In the genomic region with DNA sequence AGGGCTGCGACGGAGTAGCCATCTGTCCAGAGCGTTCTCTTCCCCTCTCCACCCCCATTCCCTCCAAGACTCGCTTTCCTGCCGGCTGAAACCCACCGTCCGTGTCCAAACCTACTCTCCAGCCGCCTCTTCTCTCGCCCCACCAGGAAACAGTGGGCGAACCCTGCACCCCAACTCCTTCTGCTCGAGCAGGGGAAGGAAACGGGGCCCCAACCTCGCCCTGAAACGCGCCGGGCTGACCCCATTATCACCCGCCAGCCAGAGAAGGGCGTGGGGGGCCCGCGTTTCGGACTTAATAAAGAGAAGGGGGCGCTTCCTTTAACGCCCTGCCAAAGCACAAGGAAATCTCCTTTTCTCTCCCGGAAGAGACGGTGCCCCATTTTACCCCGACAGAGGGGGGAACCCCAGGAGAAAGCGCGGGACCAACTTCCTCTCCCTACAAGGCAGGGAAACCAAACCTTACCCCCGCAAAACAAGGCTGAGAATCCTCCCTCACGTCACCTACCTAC, we compare ENCODE assay signal across 1 cellular context.
A peak's percentile ranks its signal among the peaks of the same experiment; 100 is the strongest.
TF ChIP-seq lines count a peak whose summit lies in the region.

No MANE protein-coding gene starts in this region.

TF ChIP-seq in GM12878, 131 proteins besides CTCF, POLR2A, EP300 and RAD21 (continued from another document and continues in another):
- TF ChIP-seq ZBTB40 (IDR thresholded peaks at IDR 0.05; ENCODE audit: borderline replicate concordance) (peak; percentile 27; the same call in 1 of the 2 replicates), LARP7 (IDR thresholded peaks at IDR 0.05) (no peak), NR2C2 (IDR thresholded peaks at IDR 0.05; ENCODE audit: borderline replicate concordance, control insufficient read depth, insufficient read length, low read depth) (no peak), ZNF274 (IDR thresholded peaks at IDR 0.05; ENCODE audit: insufficient read depth, insufficient read length) (no peak), NFYA (IDR thresholded peaks at IDR 0.05; ENCODE audit: borderline replicate concordance, low read depth, low read length) (no peak), ETV6 (conservative IDR thresholded peaks at IDR 0.05 in 1 of 2, IDR thresholded peaks at IDR 0.05 in 1 of 2; ENCODE audit: borderline replicate concordance in 1 of 2, low read depth in 1 of 2) (no peak; a peak in 2 of 4 replicates), NFXL1 (IDR thresholded peaks at IDR 0.05; ENCODE audit: borderline replicate concordance) (no peak), PAX5 (IDR thresholded peaks at IDR 0.05; ENCODE audit: borderline replicate concordance, low read depth, low read length) (peak; percentile 71; the same call in 1 of the 2 replicates), FOXK2 (IDR thresholded peaks at IDR 0.05) (no peak), MXI1 (IDR thresholded peaks at IDR 0.05; ENCODE audit: low read depth, low read length) (no peak), CBX3 (IDR thresholded peaks at IDR 0.05; ENCODE audit: borderline replicate concordance, low read depth) (no peak), NRF1 (conservative IDR thresholded peaks at IDR 0.05; ENCODE audit: low read depth, low read length) (no peak), ZNF384 (IDR thresholded peaks at IDR 0.05; ENCODE audit: borderline replicate concordance, low read depth, low read length) (no peak), CREB1 (IDR thresholded peaks at IDR 0.05; ENCODE audit: low read depth) (no peak; the same call in 1 of the 2 replicates), IRF3 (IDR thresholded peaks at IDR 0.05) (no peak), IKZF2 (IDR thresholded peaks at IDR 0.05) (peak; percentile 35 to 51; a peak in 2 of 4 replicates), SPI1 (IDR thresholded peaks at IDR 0.05; ENCODE audit: borderline replicate concordance, insufficient read depth, low read depth, low read length) (peak; percentile 62; the same call in 1 of the 2 replicates), SMAD1 (IDR thresholded peaks at IDR 0.05; ENCODE audit: low read depth, partially characterized antibody) (no peak)
- TF ChIP-seq, protein P1, sequence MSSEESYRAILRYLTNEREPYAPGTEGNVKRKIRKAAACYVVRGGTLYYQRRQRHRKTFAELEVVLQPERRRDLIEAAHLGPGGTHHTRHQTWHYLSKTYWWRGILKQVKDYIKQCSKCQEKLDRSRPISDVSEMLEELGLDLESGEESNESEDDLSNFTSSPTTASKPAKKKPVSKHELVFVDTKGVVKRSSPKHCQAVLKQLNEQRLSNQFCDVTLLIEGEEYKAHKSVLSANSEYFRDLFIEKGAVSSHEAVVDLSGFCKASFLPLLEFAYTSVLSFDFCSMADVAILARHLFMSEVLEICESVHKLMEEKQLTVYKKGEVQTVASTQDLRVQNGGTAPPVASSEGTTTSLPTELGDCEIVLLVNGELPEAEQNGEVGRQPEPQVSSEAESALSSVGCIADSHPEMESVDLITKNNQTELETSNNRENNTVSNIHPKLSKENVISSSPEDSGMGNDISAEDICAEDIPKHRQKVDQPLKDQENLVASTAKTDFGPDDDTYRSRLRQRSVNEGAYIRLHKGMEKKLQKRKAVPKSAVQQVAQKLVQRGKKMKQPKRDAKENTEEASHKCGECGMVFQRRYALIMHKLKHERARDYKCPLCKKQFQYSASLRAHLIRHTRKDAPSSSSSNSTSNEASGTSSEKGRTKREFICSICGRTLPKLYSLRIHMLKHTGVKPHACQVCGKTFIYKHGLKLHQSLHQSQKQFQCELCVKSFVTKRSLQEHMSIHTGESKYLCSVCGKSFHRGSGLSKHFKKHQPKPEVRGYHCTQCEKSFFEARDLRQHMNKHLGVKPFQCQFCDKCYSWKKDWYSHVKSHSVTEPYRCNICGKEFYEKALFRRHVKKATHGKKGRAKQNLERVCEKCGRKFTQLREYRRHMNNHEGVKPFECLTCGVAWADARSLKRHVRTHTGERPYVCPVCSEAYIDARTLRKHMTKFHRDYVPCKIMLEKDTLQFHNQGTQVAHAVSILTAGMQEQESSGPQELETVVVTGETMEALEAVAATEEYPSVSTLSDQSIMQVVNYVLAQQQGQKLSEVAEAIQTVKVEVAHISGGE (CRISPR knock-in tag; IDR thresholded peaks at IDR 0.05), result no peak
- TF ChIP-seq, protein P2, sequence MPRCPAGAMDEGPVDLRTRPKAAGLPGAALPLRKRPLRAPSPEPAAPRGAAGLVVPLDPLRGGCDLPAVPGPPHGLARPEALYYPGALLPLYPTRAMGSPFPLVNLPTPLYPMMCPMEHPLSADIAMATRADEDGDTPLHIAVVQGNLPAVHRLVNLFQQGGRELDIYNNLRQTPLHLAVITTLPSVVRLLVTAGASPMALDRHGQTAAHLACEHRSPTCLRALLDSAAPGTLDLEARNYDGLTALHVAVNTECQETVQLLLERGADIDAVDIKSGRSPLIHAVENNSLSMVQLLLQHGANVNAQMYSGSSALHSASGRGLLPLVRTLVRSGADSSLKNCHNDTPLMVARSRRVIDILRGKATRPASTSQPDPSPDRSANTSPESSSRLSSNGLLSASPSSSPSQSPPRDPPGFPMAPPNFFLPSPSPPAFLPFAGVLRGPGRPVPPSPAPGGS (IDR thresholded peaks at IDR 0.05; ENCODE audit: borderline replicate concordance, insufficient read depth, low read depth, low read length, poor library complexity, severe bottlenecking), result peak; percentile 28
- TF ChIP-seq, protein P3, sequence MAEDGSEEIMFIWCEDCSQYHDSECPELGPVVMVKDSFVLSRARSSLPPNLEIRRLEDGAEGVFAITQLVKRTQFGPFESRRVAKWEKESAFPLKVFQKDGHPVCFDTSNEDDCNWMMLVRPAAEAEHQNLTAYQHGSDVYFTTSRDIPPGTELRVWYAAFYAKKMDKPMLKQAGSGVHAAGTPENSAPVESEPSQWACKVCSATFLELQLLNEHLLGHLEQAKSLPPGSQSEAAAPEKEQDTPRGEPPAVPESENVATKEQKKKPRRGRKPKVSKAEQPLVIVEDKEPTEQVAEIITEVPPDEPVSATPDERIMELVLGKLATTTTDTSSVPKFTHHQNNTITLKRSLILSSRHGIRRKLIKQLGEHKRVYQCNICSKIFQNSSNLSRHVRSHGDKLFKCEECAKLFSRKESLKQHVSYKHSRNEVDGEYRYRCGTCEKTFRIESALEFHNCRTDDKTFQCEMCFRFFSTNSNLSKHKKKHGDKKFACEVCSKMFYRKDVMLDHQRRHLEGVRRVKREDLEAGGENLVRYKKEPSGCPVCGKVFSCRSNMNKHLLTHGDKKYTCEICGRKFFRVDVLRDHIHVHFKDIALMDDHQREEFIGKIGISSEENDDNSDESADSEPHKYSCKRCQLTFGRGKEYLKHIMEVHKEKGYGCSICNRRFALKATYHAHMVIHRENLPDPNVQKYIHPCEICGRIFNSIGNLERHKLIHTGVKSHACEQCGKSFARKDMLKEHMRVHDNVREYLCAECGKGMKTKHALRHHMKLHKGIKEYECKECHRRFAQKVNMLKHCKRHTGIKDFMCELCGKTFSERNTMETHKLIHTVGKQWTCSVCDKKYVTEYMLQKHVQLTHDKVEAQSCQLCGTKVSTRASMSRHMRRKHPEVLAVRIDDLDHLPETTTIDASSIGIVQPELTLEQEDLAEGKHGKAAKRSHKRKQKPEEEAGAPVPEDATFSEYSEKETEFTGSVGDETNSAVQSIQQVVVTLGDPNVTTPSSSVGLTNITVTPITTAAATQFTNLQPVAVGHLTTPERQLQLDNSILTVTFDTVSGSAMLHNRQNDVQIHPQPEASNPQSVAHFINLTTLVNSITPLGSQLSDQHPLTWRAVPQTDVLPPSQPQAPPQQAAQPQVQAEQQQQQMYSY (CRISPR knock-in tag; IDR thresholded peaks at IDR 0.05), result no peak
- TF ChIP-seq, protein P4, sequence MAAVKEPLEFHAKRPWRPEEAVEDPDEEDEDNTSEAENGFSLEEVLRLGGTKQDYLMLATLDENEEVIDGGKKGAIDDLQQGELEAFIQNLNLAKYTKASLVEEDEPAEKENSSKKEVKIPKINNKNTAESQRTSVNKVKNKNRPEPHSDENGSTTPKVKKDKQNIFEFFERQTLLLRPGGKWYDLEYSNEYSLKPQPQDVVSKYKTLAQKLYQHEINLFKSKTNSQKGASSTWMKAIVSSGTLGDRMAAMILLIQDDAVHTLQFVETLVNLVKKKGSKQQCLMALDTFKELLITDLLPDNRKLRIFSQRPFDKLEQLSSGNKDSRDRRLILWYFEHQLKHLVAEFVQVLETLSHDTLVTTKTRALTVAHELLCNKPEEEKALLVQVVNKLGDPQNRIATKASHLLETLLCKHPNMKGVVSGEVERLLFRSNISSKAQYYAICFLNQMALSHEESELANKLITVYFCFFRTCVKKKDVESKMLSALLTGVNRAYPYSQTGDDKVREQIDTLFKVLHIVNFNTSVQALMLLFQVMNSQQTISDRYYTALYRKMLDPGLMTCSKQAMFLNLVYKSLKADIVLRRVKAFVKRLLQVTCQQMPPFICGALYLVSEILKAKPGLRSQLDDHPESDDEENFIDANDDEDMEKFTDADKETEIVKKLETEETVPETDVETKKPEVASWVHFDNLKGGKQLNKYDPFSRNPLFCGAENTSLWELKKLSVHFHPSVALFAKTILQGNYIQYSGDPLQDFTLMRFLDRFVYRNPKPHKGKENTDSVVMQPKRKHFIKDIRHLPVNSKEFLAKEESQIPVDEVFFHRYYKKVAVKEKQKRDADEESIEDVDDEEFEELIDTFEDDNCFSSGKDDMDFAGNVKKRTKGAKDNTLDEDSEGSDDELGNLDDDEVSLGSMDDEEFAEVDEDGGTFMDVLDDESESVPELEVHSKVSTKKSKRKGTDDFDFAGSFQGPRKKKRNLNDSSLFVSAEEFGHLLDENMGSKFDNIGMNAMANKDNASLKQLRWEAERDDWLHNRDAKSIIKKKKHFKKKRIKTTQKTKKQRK (IDR thresholded peaks at IDR 0.05; ENCODE audit: low read depth, low read length), result no peak
- TF ChIP-seq, protein P5, sequence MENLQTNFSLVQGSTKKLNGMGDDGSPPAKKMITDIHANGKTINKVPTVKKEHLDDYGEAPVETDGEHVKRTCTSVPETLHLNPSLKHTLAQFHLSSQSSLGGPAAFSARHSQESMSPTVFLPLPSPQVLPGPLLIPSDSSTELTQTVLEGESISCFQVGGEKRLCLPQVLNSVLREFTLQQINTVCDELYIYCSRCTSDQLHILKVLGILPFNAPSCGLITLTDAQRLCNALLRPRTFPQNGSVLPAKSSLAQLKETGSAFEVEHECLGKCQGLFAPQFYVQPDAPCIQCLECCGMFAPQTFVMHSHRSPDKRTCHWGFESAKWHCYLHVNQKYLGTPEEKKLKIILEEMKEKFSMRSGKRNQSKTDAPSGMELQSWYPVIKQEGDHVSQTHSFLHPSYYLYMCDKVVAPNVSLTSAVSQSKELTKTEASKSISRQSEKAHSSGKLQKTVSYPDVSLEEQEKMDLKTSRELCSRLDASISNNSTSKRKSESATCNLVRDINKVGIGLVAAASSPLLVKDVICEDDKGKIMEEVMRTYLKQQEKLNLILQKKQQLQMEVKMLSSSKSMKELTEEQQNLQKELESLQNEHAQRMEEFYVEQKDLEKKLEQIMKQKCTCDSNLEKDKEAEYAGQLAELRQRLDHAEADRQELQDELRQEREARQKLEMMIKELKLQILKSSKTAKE (IDR thresholded peaks at IDR 0.05; ENCODE audit: low read depth, poor library complexity, severe bottlenecking), result peak; percentile 56
- TF ChIP-seq, protein P6, sequence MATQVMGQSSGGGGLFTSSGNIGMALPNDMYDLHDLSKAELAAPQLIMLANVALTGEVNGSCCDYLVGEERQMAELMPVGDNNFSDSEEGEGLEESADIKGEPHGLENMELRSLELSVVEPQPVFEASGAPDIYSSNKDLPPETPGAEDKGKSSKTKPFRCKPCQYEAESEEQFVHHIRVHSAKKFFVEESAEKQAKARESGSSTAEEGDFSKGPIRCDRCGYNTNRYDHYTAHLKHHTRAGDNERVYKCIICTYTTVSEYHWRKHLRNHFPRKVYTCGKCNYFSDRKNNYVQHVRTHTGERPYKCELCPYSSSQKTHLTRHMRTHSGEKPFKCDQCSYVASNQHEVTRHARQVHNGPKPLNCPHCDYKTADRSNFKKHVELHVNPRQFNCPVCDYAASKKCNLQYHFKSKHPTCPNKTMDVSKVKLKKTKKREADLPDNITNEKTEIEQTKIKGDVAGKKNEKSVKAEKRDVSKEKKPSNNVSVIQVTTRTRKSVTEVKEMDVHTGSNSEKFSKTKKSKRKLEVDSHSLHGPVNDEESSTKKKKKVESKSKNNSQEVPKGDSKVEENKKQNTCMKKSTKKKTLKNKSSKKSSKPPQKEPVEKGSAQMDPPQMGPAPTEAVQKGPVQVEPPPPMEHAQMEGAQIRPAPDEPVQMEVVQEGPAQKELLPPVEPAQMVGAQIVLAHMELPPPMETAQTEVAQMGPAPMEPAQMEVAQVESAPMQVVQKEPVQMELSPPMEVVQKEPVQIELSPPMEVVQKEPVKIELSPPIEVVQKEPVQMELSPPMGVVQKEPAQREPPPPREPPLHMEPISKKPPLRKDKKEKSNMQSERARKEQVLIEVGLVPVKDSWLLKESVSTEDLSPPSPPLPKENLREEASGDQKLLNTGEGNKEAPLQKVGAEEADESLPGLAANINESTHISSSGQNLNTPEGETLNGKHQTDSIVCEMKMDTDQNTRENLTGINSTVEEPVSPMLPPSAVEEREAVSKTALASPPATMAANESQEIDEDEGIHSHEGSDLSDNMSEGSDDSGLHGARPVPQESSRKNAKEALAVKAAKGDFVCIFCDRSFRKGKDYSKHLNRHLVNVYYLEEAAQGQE (IDR thresholded peaks at IDR 0.05; ENCODE audit: low read depth, low read length), result no peak
